In the genomic region with DNA sequence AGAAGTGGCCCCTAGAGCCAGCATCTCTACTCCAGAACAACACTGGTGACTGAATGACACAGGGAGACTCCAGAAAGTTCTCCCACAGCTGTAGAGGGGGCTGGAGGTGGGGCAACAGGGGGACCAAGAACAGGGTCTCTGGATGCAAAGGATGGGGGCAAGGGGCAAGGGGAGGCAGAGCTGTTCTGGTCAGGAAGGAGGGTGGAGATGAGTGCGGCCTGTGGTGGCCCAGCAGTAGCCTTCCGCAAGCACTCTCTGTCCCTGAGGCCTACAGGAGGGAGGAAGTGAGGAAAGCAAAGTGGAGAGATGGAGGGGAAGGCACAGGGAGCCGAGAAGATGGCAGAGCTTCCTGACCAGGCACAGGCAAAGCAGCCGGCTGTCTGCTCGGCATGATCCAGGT, we compare ENCODE assay signal across 28 cellular contexts.
"Had no signal": no experiment of that assay in that cellular context is flagged by ENCODE, and none has a peak within 500 bp of the region (broad histone marks: within the 10 kb centered on the region; RNA-seq: fewer than 3 reads in every experiment).

No MANE protein-coding gene starts in this region.

- H3K9me3 ChIP-seq: ascending aorta, right atrium auricular region, stomach, thyroid gland, upper lobe of right lung had no signal

- H3K27me3 ChIP-seq: ascending aorta, brain microvascular endothelial cell, right atrium auricular region, stomach, thyroid gland, upper lobe of right lung had no signal

- H3K4me1 ChIP-seq: ascending aorta, right atrium auricular region, upper lobe of right lung had no signal

- H3K36me3 ChIP-seq: ascending aorta, brain microvascular endothelial cell, right atrium auricular region, thyroid gland, upper lobe of right lung had no signal

- H3K4me3 ChIP-seq: ascending aorta, right atrium auricular region, smooth muscle cell, stomach, thyroid gland, upper lobe of right lung had no signal

- H3K27ac ChIP-seq: ascending aorta, brain microvascular endothelial cell, right atrium auricular region, upper lobe of right lung had no signal

- H3K4me2 ChIP-seq: smooth muscle cell had no signal

- ATAC-seq: esophagus mucosa; left colon; stimulated activated memory B cell treated with anti-CD40 and anti-IgM and Interleukin-4, amounts not matched to agents 10 μg/mL and 1 μg/mL and 100 μg/mL, for 72 hours; T-helper 17 cell; upper lobe of right lung had no signal

- DNase-seq: activated CD4-positive, alpha-beta memory T cell treated with anti-CD3 and anti-CD28 coated beads, Interleukin-2, amount 10 ng/mL, durations not matched to agents 7 days and 5 days; activated CD4-positive, alpha-beta T cell treated with anti-CD3 and anti-CD28 coated beads, Interleukin-2, amount 10 ng/mL, durations not matched to agents 24 days and 14 days; activated CD4-positive, CD25-positive, alpha-beta regulatory T cell treated with anti-CD3 and anti-CD28 coated beads, Interleukin-2, amount 50 U/mL, for 72 hours; activated CD8-positive, alpha-beta memory T cell treated with anti-CD3 and anti-CD28 coated beads, Interleukin-2, amount 50 U/mL, for 48 hours; activated gamma-delta T cell; activated naive CD4-positive, alpha-beta T cell treated with anti-CD3 and anti-CD28 coated beads, Interleukin-2, amount 10 ng/mL, durations not matched to agents 7 days and 5 days; activated naive CD8-positive, alpha-beta T cell treated with anti-CD3 and anti-CD28 coated beads, Interleukin-2, amount 10 ng/mL, durations not matched to agents 7 days and 5 days; activated T-cell treated with anti-CD3 and anti-CD28 coated beads, Interleukin-2, amount 50 U/mL, for 24 hours; brain microvascular endothelial cell; cortex of kidney; foreskin fibroblast; immature natural killer cell; kidney; left colon; occipital lobe; stimulated activated CD4-positive, alpha-beta T cell treated with anti-CD3 and anti-CD28 coated beads, Interleukin-1b, Interleukin-23, amount 100 ng/mL, for 48 hours; stimulated activated CD4-positive, alpha-beta T cell treated with anti-CD3 and anti-CD28 coated beads, Interleukin-4, amount 100 ng/mL, for 4 hours; stimulated activated CD8-positive, alpha-beta memory T cell treated with anti-CD3 and anti-CD28 coated beads, Interleukin-4, amount 100 ng/mL, for 48 hours; stomach; T-helper 17 cell; T1000; thyroid gland; upper lobe of right lung had no signal
